8 cellular contexts compared by ENCODE assay signal in genomic region chr11:112355726-112356125, GRCh38.
DNase-seq lines count a peak whose midpoint lies in the region; ATAC-seq and TF ChIP-seq lines count a peak whose summit lies in the region.

No MANE protein-coding gene starts in this region.

- H3K4me3 Mint-ChIP-seq in MCF 10A (ENCODE audit: unreplicated experiment): no peak overlapping the region

- POLR2A ChIA-PET in MCF 10A (lab: Yijun Ruan, JAX): no interaction called here

- H3K4me1 Mint-ChIP-seq in MCF 10A (ENCODE audit: insufficient read depth, unreplicated experiment): no peaks in the 10 kb centered on the region

- ATAC-seq in upper lobe of right lung: peak; percentile 86

- H3K9me3 Mint-ChIP-seq in MCF 10A (ENCODE audit: unreplicated experiment): no peaks in the 10 kb centered on the region

- no peaks in the 10 kb centered on the region for H3K27me3 ChIP-seq in breast epithelium
- no peaks in the 10 kb centered on the region for H3K27me3 ChIP-seq in dorsolateral prefrontal cortex
- H3K27me3 ChIP-seq in upper lobe of right lung: no peaks in the 10 kb centered on the region
- H3K27me3 ChIP-seq in sigmoid colon: no peaks in the 10 kb centered on the region

- CTCF ChIA-PET in MCF 10A (lab: Yijun Ruan, JAX): interaction anchor here (1.1 kb wide), 1 partner anchor 11 kb away, joined by 3 read pairs; no protein-coding TSS in a partner anchor

- H3K27me3 Mint-ChIP-seq in MCF 10A (ENCODE audit: insufficient read depth, unreplicated experiment): no peaks in the 10 kb centered on the region

- BruUV-seq in MCF 10A (replicated peaks; lab: Mats Ljungman, UMichigan): no TSS peak

- TF ChIP-seq EP300 in sigmoid colon (IDR thresholded peaks at IDR 0.05): no peak

- H3K36me3 ChIP-seq in breast epithelium (no peaks in the 10 kb centered on the region), upper lobe of right lung (no peaks in the 10 kb centered on the region), sigmoid colon (no peaks in the 10 kb centered on the region)

- intact Hi-C loops in MCF 10A (cut with micrococcal nuclease): no loop called here
- intact Hi-C loops in breast epithelium (cut with DNase I; ENCODE audit: low total_unique reads): no loop called here
- intact Hi-C loops in dorsolateral prefrontal cortex (cut with DNase I): no loop called here
- intact Hi-C loops in upper lobe of right lung (cut with DNase I): no loop called here
- intact Hi-C loops in sigmoid colon (cut with DNase I): no loop called here

- no peak for TF ChIP-seq POLR2A in breast epithelium (IDR thresholded peaks at IDR 0.05)
- no peak for TF ChIP-seq POLR2A in sigmoid colon (IDR thresholded peaks at IDR 0.05)

- no peak for TF ChIP-seq CTCF in MCF 10A (IDR thresholded peaks at IDR 0.05; ENCODE audit: unreplicated experiment)
- no peak for TF ChIP-seq CTCF in breast epithelium (IDR thresholded peaks at IDR 0.05)
- TF ChIP-seq CTCF in dorsolateral prefrontal cortex (IDR thresholded peaks at IDR 0.05 in 54 of 56, conservative IDR thresholded peaks at IDR 0.05 in 2 of 56; ENCODE audit: low read depth in 1 of 56, partially characterized antibody in 56 of 56): peak in 19 of 56 donors; percentile 8 to 36 (median 20)
- TF ChIP-seq CTCF in upper lobe of right lung (IDR thresholded peaks at IDR 0.05): peak; percentile 17
- no peak for TF ChIP-seq CTCF in sigmoid colon (IDR thresholded peaks at IDR 0.05)

- H3K27ac ChIP-seq in breast epithelium (no peak overlapping the region), dorsolateral prefrontal cortex (no peak overlapping the region), upper lobe of right lung (no peak overlapping the region), sigmoid colon (no peak overlapping the region)

- H3K4me1 ChIP-seq in breast epithelium (no peaks in the 10 kb centered on the region), upper lobe of right lung (no peaks in the 10 kb centered on the region), sigmoid colon (no peaks in the 10 kb centered on the region)

- H3K36me3 Mint-ChIP-seq in MCF 10A (ENCODE audit: insufficient read depth, unreplicated experiment): no peaks in the 10 kb centered on the region

- H3K9me3 ChIP-seq in breast epithelium (no peaks in the 10 kb centered on the region), upper lobe of right lung (no peaks in the 10 kb centered on the region), sigmoid colon (peaks cover 0 to 2% (median 0%) of the 10 kb centered on the region in 4 donors)

- DNase-seq in MCF 10A (ENCODE audit: unreplicated experiment) (peak; percentile 85), breast epithelium (ENCODE audit: low spot score in 2 of 2) (no peak), NCI-H2227 treated with DMSO at 0.1 percent for 48 hours (lab: John Stamatoyannopoulos, UW) (peak; percentile 37), dorsolateral prefrontal cortex (peak in 7 of 10 donors; percentile 19 to 85 (median 50)), upper lobe of right lung (peak; percentile 73), ureter (ENCODE audit: low spot score) (no peak), sigmoid colon (no peak)
- no peak for DNase-seq in NK-92 treated with Interleukin-12 subunit alpha and Interleukin-12 subunit beta, amount 100 ng/mL, for 24 hours (lab: John Stamatoyannopoulos, UW)

- no peak overlapping the region for H3K27ac Mint-ChIP-seq in MCF 10A (ENCODE audit: low read depth, unreplicated experiment)

- WGBS in sigmoid colon, 2 donors: 81 to 85% methylated on average over 4 of the region's 4 CpGs

- H3K4me3 ChIP-seq in breast epithelium (no peak overlapping the region), dorsolateral prefrontal cortex (no peak overlapping the region), upper lobe of right lung (no peak overlapping the region), sigmoid colon (no peak overlapping the region)

Comparison
In these comparisons a context has a peak if more than half of its experiments do, and no peak if none do; other contexts are left out.
1. DNase-seq: peak in MCF 10A (single experiment), NCI-H2227 treated with DMSO at 0.1 percent for 48 hours (single experiment), dorsolateral prefrontal cortex (7 of 10) and upper lobe of right lung (single experiment); none in breast epithelium (0 of 2), ureter (single experiment), sigmoid colon (single experiment) and NK-92 treated with Interleukin-12 subunit alpha and Interleukin-12 subunit beta, amount 100 ng/mL, for 24 hours (single experiment).